In genomic region chr17:82101767-82102679, GRCh38 we compare ENCODE assay signal across 1 cellular context.
TF ChIP-seq lines count a peak whose summit lies in the region.

No MANE protein-coding gene starts in this region.

TF ChIP-seq in IMR-90, 13 proteins besides CTCF, POLR2A, EP300 and RAD21 (continued from another document):
- TF ChIP-seq FOS (IDR thresholded peaks at IDR 0.05; ENCODE audit: low read depth, low read length) (no peak), BHLHE40 (IDR thresholded peaks at IDR 0.05; ENCODE audit: low read depth, low read length) (no peak), MXI1 (IDR thresholded peaks at IDR 0.05; ENCODE audit: borderline replicate concordance, low read depth, low read length) (no peak), MAFK (IDR thresholded peaks at IDR 0.05; ENCODE audit: low read depth, low read length) (no peak), RCOR1 (IDR thresholded peaks at IDR 0.05; ENCODE audit: insufficient replicate concordance, low read length) (no peak), USF2 (IDR thresholded peaks at IDR 0.05; ENCODE audit: low read depth, low read length) (no peak), MAZ (IDR thresholded peaks at IDR 0.05; ENCODE audit: borderline replicate concordance, low read depth, low read length) (no peak), ELK1 (IDR thresholded peaks at IDR 0.05; ENCODE audit: borderline replicate concordance, low read depth, low read length) (no peak), RFX5 (IDR thresholded peaks at IDR 0.05; ENCODE audit: low read depth, low read length) (no peak)
